In the genomic region with DNA sequence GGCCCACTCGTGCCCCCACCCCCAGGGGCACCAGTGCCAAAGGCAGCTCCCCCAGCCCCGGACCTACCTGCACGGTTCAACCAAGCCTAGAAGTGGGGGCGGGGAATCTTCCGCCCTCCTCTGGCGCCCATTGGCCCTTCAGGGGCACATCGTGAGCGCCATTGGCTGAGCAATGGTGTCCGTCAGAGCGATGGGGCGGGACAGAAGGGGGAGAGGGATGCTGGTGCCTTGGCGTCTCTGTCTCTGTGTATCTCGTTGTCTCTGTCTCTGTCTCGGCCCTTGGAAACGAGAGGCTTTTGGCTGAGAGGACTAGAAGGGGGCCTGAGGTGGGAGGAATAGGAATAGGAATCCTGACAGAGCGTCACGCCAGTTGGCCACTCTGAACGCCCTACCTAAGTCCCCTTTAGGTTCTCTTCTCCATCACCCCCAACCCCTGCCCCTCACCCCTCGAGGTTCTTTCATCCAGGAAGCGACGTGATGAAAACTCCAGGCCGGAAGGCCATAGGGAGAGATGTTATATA, we compare ENCODE assay signal across 1 cellular context.
TF ChIP-seq lines count a peak whose summit lies in the region.

No MANE protein-coding gene starts in this region.

TF ChIP-seq in HEK293, 187 proteins besides CTCF, POLR2A, EP300 and RAD21 (continued from another document):
- TF ChIP-seq, protein P1, sequence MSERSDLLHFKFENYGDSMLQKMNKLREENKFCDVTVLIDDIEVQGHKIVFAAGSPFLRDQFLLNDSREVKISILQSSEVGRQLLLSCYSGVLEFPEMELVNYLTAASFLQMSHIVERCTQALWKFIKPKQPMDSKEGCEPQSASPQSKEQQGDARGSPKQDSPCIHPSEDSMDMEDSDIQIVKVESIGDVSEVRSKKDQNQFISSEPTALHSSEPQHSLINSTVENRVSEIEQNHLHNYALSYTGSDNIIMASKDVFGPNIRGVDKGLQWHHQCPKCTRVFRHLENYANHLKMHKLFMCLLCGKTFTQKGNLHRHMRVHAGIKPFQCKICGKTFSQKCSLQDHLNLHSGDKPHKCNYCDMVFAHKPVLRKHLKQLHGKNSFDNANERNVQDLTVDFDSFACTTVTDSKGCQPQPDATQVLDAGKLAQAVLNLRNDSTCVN (tag by site-specific recombination; optimal IDR thresholded peaks at IDR 0.05) = peak; percentile 39
- TF ChIP-seq, protein P2, sequence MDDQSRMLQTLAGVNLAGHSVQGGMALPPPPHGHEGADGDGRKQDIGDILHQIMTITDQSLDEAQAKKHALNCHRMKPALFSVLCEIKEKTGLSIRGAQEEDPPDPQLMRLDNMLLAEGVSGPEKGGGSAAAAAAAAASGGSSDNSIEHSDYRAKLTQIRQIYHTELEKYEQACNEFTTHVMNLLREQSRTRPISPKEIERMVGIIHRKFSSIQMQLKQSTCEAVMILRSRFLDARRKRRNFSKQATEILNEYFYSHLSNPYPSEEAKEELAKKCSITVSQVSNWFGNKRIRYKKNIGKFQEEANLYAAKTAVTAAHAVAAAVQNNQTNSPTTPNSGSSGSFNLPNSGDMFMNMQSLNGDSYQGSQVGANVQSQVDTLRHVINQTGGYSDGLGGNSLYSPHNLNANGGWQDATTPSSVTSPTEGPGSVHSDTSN (CRISPR knock-in tag; IDR thresholded peaks at IDR 0.05) = peak; percentile 95
- TF ChIP-seq, protein P3, sequence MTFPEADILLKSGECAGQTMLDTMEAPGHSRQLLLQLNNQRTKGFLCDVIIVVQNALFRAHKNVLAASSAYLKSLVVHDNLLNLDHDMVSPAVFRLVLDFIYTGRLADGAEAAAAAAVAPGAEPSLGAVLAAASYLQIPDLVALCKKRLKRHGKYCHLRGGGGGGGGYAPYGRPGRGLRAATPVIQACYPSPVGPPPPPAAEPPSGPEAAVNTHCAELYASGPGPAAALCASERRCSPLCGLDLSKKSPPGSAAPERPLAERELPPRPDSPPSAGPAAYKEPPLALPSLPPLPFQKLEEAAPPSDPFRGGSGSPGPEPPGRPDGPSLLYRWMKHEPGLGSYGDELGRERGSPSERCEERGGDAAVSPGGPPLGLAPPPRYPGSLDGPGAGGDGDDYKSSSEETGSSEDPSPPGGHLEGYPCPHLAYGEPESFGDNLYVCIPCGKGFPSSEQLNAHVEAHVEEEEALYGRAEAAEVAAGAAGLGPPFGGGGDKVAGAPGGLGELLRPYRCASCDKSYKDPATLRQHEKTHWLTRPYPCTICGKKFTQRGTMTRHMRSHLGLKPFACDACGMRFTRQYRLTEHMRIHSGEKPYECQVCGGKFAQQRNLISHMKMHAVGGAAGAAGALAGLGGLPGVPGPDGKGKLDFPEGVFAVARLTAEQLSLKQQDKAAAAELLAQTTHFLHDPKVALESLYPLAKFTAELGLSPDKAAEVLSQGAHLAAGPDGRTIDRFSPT (tag by site-specific recombination; IDR thresholded peaks at IDR 0.05) = peak; percentile 81
- TF ChIP-seq ZNF391 (tag by site-specific recombination; IDR thresholded peaks at IDR 0.05; ENCODE audit: borderline replicate concordance, low read depth) (0 out of 2 replicates have a peak, but pooled peaks have one; percentile 35), ZNF660 (tag by site-specific recombination; IDR thresholded peaks at IDR 0.05) (peak; percentile 32; the same call in 1 of the 2 replicates), GLIS2 (tag by site-specific recombination; IDR thresholded peaks at IDR 0.05) (0 out of 2 replicates have a peak, but pooled peaks have one; percentile 38), ZBTB48 (tag by site-specific recombination; IDR thresholded peaks at IDR 0.05) (peak; percentile 90), KLF8 (tag by site-specific recombination; IDR thresholded peaks at IDR 0.05) (peak; percentile 82), ZXDB (tag by site-specific recombination; IDR thresholded peaks at IDR 0.05) (peak; percentile 77), SP2 (tag by site-specific recombination; IDR thresholded peaks at IDR 0.05) (peak; percentile 96), ZEB2 (tag by site-specific recombination; IDR thresholded peaks at IDR 0.05) (peak; percentile 77), ZBTB8A (tag by site-specific recombination; IDR thresholded peaks at IDR 0.05) (peak; percentile 41; the same call in 1 of the 2 replicates), IKZF3 (tag by site-specific recombination; IDR thresholded peaks at IDR 0.05) (peak; percentile 24; the same call in 1 of the 2 replicates)
- TF ChIP-seq, protein P4, sequence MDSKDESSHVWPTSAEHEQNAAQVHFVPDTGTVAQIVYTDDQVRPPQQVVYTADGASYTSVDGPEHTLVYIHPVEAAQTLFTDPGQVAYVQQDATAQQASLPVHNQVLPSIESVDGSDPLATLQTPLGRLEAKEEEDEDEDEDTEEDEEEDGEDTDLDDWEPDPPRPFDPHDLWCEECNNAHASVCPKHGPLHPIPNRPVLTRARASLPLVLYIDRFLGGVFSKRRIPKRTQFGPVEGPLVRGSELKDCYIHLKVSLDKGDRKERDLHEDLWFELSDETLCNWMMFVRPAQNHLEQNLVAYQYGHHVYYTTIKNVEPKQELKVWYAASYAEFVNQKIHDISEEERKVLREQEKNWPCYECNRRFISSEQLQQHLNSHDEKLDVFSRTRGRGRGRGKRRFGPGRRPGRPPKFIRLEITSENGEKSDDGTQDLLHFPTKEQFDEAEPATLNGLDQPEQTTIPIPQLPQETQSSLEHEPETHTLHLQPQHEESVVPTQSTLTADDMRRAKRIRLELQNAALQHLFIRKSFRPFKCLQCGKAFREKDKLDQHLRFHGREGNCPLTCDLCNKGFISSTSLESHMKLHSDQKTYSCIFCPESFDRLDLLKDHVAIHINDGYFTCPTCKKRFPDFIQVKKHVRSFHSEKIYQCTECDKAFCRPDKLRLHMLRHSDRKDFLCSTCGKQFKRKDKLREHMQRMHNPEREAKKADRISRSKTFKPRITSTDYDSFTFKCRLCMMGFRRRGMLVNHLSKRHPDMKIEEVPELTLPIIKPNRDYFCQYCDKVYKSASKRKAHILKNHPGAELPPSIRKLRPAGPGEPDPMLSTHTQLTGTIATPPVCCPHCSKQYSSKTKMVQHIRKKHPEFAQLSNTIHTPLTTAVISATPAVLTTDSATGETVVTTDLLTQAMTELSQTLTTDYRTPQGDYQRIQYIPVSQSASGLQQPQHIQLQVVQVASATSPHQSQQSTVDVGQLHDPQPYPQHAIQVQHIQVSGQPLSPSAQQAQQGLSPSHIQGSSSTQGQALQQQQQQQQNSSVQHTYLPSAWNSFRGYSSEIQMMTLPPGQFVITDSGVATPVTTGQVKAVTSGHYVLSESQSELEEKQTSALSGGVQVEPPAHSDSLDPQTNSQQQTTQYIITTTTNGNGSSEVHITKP (tag by site-specific recombination; IDR thresholded peaks at IDR 0.05) = peak; percentile 72
